Comparison of ENCODE assay signal across 25 cellular contexts in genomic region chr5:132849347-132849746, GRCh38. TPM values are rescaled to one million over a fixed set of nuclear protein-coding genes. Genes with fewer than 3 reads are reported as not detected.
"Had no signal": no experiment of that assay in that cellular context is flagged by ENCODE, and none has a peak within 500 bp of the region (broad histone marks: within the 10 kb centered on the region; RNA-seq: fewer than 3 reads in every experiment).

No MANE protein-coding gene starts in this region.

- H3K9me3 Mint-ChIP-seq: activated naive CD4-positive, alpha-beta T cell treated with anti-CD3 and anti-CD28 coated beads, Interleukin-2, amount 10 ng/mL, durations not matched to agents 7 days and 5 days; natural killer cell treated with Interleukin-12 subunit alpha and Interleukin-12 subunit beta and Interleukin-15 and Interleukin-18, amount 100 ng/mL, for 72 hours; stimulated activated memory B cell treated with anti-CD40 and anti-IgM and Interleukin-4, amounts not matched to agents 10 μg/mL and 1 μg/mL and 100 μg/mL, for 72 hours; stimulated activated naive CD8-positive, alpha-beta T cell treated with anti-CD3 and anti-CD28 coated beads, Interleukin-15, amount 100 ng/mL, for 72 hours; type B pancreatic cell had no signal

- H3K36me3 Mint-ChIP-seq: activated naive CD4-positive, alpha-beta T cell treated with anti-CD3 and anti-CD28 coated beads, Interleukin-2, amount 10 ng/mL, durations not matched to agents 7 days and 5 days; natural killer cell treated with Interleukin-12 subunit alpha and Interleukin-12 subunit beta and Interleukin-15 and Interleukin-18, amount 100 ng/mL, for 72 hours; stimulated activated memory B cell treated with anti-CD40 and anti-IgM and Interleukin-4, amounts not matched to agents 10 μg/mL and 1 μg/mL and 100 μg/mL, for 72 hours; type B pancreatic cell had no signal

- H3K27me3 ChIP-seq: esophagus muscularis mucosa, foreskin keratinocyte, heart left ventricle had no signal

- H3K27ac Mint-ChIP-seq: activated naive CD4-positive, alpha-beta T cell treated with anti-CD3 and anti-CD28 coated beads, Interleukin-2, amount 10 ng/mL, durations not matched to agents 7 days and 5 days; natural killer cell treated with Interleukin-12 subunit alpha and Interleukin-12 subunit beta and Interleukin-15 and Interleukin-18, amount 100 ng/mL, for 72 hours; stimulated activated memory B cell treated with anti-CD40 and anti-IgM and Interleukin-4, amounts not matched to agents 10 μg/mL and 1 μg/mL and 100 μg/mL, for 72 hours; stimulated activated naive CD8-positive, alpha-beta T cell treated with anti-CD3 and anti-CD28 coated beads, Interleukin-15, amount 100 ng/mL, for 72 hours; T-helper 17 cell; type B pancreatic cell had no signal

- H3K36me3 ChIP-seq: esophagus muscularis mucosa, heart left ventricle, lower lobe of right lung had no signal

- ATAC-seq: heart left ventricle; lower lobe of right lung; natural killer cell treated with Interleukin-12 subunit alpha and Interleukin-12 subunit beta and Interleukin-15 and Interleukin-18, amount 100 ng/mL, for 72 hours; sciatic nerve; stimulated activated memory B cell treated with anti-CD40 and anti-IgM and Interleukin-4, amounts not matched to agents 10 μg/mL and 1 μg/mL and 100 μg/mL, for 72 hours; stimulated activated naive CD8-positive, alpha-beta T cell treated with anti-CD3 and anti-CD28 coated beads, Interleukin-15, amount 100 ng/mL, for 72 hours; T-helper 17 cell had no signal

- H3K27ac ChIP-seq: esophagus muscularis mucosa, foreskin keratinocyte, heart left ventricle, lower lobe of right lung, skin epidermis had no signal

- H3K27me3 Mint-ChIP-seq: stimulated activated memory B cell treated with anti-CD40 and anti-IgM and Interleukin-4, amounts not matched to agents 10 μg/mL and 1 μg/mL and 100 μg/mL, for 72 hours; stimulated activated naive CD8-positive, alpha-beta T cell treated with anti-CD3 and anti-CD28 coated beads, Interleukin-15, amount 100 ng/mL, for 72 hours; T-helper 17 cell had no signal

- H3K9me3 ChIP-seq: esophagus muscularis mucosa, heart left ventricle, lower lobe of right lung had no signal

- H3K4me3 ChIP-seq: esophagus muscularis mucosa, heart left ventricle, lower lobe of right lung, skin epidermis had no signal

- H3K4me3 Mint-ChIP-seq: activated naive CD4-positive, alpha-beta T cell treated with anti-CD3 and anti-CD28 coated beads, Interleukin-2, amount 10 ng/mL, durations not matched to agents 7 days and 5 days; natural killer cell treated with Interleukin-12 subunit alpha and Interleukin-12 subunit beta and Interleukin-15 and Interleukin-18, amount 100 ng/mL, for 72 hours; stimulated activated memory B cell treated with anti-CD40 and anti-IgM and Interleukin-4, amounts not matched to agents 10 μg/mL and 1 μg/mL and 100 μg/mL, for 72 hours; stimulated activated naive CD8-positive, alpha-beta T cell treated with anti-CD3 and anti-CD28 coated beads, Interleukin-15, amount 100 ng/mL, for 72 hours; T-helper 17 cell; type B pancreatic cell had no signal

- H3K4me1 Mint-ChIP-seq: stimulated activated memory B cell treated with anti-CD40 and anti-IgM and Interleukin-4, amounts not matched to agents 10 μg/mL and 1 μg/mL and 100 μg/mL, for 72 hours; stimulated activated naive CD8-positive, alpha-beta T cell treated with anti-CD3 and anti-CD28 coated beads, Interleukin-15, amount 100 ng/mL, for 72 hours had no signal

- H3K4me1 ChIP-seq: esophagus muscularis mucosa, foreskin keratinocyte had no signal

- DNase-seq: activated CD4-positive, alpha-beta T cell treated with anti-CD3 and anti-CD28 coated beads for 4 hours; activated CD4-positive, alpha-beta T cell treated with anti-CD3 and anti-CD28 coated beads, Interleukin-2, amount 50 U/mL, for 4 hours; activated CD8-positive, alpha-beta memory T cell treated with anti-CD3 and anti-CD28 coated beads for 24 hours; activated effector memory CD4-positive, alpha-beta T cell treated with anti-CD3 and anti-CD28 coated beads, Interleukin-2, amount 50 U/mL, for 16 hours; activated naive CD4-positive, alpha-beta T cell treated with anti-CD3 and anti-CD28 coated beads, Interleukin-2, amount 10 ng/mL, durations not matched to agents 7 days and 5 days; amygdala; dermis blood vessel endothelial cell; effector CD4-positive, alpha-beta T cell; heart left ventricle; lower lobe of right lung; mesendoderm; posterior cingulate gyrus; stimulated activated CD4-positive, alpha-beta T cell treated with anti-CD3 and anti-CD28 coated beads, Interleukin-12 subunit alpha, Interleukin-12 subunit beta, amount 100 ng/mL, for 4 hours; stimulated activated CD4-positive, alpha-beta T cell treated with anti-CD3 and anti-CD28 coated beads, Interleukin-4, amount 100 ng/mL, for 1 hour; stimulated activated naive CD8-positive, alpha-beta T cell treated with anti-CD3 and anti-CD28 coated beads, Interleukin-15, amount 100 ng/mL, for 72 hours; substantia nigra; T-helper 17 cell had no signal

RNA-seq across cellular contexts. Expression of gene GDF9, which starts 16.9 kb away (rescaled TPM):
- total RNA-seq: dermis blood vessel endothelial cell had no signal

RNA-seq across cellular contexts. Expression of gene SOWAHA, which starts 36.2 kb away (rescaled TPM):
- total RNA-seq: dermis blood vessel endothelial cell; mononuclear cell; natural killer cell treated with Interleukin-12 subunit alpha and Interleukin-12 subunit beta and Interleukin-15 and Interleukin-18, amount 100 ng/mL, for 72 hours; T-helper 17 cell had no signal
